Comparison of ENCODE assay signal across 19 cellular contexts in genomic region chr4:174434455-174434854, GRCh38.
"Had no signal": no experiment of that assay in that cellular context is flagged by ENCODE, and none has a peak within 500 bp of the region (broad histone marks: within the 10 kb centered on the region; RNA-seq: fewer than 3 reads in every experiment).

No MANE protein-coding gene starts in this region.

- H3K36me3 Mint-ChIP-seq: natural killer cell treated with Interleukin-12 subunit alpha and Interleukin-12 subunit beta and Interleukin-15 and Interleukin-18, amount 100 ng/mL, for 72 hours; neural progenitor cell; type B pancreatic cell had no signal

- H3K36me3 ChIP-seq: gastrocnemius medialis, neural progenitor cell, ovary had no signal

- H3K4me2 ChIP-seq: neural progenitor cell had no signal

- ATAC-seq: gastrocnemius medialis; left lobe of liver; natural killer cell treated with Interleukin-12 subunit alpha and Interleukin-12 subunit beta and Interleukin-15 and Interleukin-18, amount 100 ng/mL, for 72 hours; right cardiac atrium had no signal

- H3K4me3 Mint-ChIP-seq: natural killer cell treated with Interleukin-12 subunit alpha and Interleukin-12 subunit beta and Interleukin-15 and Interleukin-18, amount 100 ng/mL, for 72 hours; neural progenitor cell; type B pancreatic cell had no signal

- H3K9me3 Mint-ChIP-seq: natural killer cell treated with Interleukin-12 subunit alpha and Interleukin-12 subunit beta and Interleukin-15 and Interleukin-18, amount 100 ng/mL, for 72 hours; neural progenitor cell; type B pancreatic cell had no signal

- H3K27ac ChIP-seq: coronary artery, gastrocnemius medialis, neural progenitor cell, ovary had no signal

- H3K4me1 ChIP-seq: gastrocnemius medialis, neural progenitor cell had no signal

- DNase-seq: effector CD4-positive, alpha-beta T cell; gastrocnemius medialis; glutamatergic neuron; kidney glomerular epithelial cell; mammary epithelial cell; midbrain; nucleus accumbens; ovary; right cardiac atrium; small intestine; stimulated activated CD4-positive, alpha-beta T cell treated with anti-CD3 and anti-CD28 coated beads, Interleukin-2, amount 100 ng/mL, for 48 hours; stimulated activated naive CD4-positive, alpha-beta T cell treated with Interleukin-2 at 50 U/mL for 16 hours had no signal

- H3K27me3 Mint-ChIP-seq: type B pancreatic cell had no signal

- H2AFZ ChIP-seq: neural progenitor cell had no signal

- H3K9me3 ChIP-seq: ovary had no signal

- H3K9ac ChIP-seq: neural progenitor cell had no signal

- H3K4me3 ChIP-seq: coronary artery, gastrocnemius medialis, neural progenitor cell, ovary had no signal

- H3K27ac Mint-ChIP-seq: natural killer cell treated with Interleukin-12 subunit alpha and Interleukin-12 subunit beta and Interleukin-15 and Interleukin-18, amount 100 ng/mL, for 72 hours; neural progenitor cell; type B pancreatic cell had no signal

- FAIRE-seq: islet of Langerhans, small intestine, urothelium cell line had no signal

- H3K27me3 ChIP-seq: gastrocnemius medialis, neural progenitor cell, ovary had no signal
